ENCODE assay signal across 8 cellular contexts in the genomic region with DNA sequence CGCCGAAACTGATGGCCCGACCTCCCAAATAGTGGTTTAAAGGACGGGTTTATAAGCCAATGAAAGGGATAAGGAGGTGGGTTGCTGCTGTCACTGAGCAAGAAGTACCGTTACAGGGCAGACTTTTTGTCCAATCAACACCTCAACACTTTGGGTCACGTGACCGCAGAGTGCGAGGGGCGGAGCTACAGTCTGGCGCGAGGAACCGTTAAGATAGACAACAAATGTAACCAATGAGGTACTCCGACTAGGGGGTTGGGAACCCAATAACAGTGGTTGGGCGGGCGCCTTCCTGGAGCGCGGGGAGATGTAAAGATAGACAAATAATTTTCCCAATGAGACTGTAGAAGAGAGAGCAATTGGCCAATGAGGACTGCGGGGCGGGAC. TPM values are rescaled to one million over a fixed set of nuclear protein-coding genes. Genes with fewer than 3 reads are reported as not detected.
DNase-seq lines count a peak whose midpoint lies in the region; ATAC-seq and TF ChIP-seq lines count a peak whose summit lies in the region.

A gene with protein sequence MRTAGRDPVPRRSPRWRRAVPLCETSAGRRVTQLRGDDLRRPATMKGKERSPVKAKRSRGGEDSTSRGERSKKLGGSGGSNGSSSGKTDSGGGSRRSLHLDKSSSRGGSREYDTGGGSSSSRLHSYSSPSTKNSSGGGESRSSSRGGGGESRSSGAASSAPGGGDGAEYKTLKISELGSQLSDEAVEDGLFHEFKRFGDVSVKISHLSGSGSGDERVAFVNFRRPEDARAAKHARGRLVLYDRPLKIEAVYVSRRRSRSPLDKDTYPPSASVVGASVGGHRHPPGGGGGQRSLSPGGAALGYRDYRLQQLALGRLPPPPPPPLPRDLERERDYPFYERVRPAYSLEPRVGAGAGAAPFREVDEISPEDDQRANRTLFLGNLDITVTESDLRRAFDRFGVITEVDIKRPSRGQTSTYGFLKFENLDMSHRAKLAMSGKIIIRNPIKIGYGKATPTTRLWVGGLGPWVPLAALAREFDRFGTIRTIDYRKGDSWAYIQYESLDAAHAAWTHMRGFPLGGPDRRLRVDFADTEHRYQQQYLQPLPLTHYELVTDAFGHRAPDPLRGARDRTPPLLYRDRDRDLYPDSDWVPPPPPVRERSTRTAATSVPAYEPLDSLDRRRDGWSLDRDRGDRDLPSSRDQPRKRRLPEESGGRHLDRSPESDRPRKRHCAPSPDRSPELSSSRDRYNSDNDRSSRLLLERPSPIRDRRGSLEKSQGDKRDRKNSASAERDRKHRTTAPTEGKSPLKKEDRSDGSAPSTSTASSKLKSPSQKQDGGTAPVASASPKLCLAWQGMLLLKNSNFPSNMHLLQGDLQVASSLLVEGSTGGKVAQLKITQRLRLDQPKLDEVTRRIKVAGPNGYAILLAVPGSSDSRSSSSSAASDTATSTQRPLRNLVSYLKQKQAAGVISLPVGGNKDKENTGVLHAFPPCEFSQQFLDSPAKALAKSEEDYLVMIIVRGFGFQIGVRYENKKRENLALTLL (plus strand): TSS at position 338 of the 387 bp plus-strand sequence. CDS start 29 bp downstream, at position 367.

- ATAC-seq in HG02938 (IDR thresholded peaks at IDR 0.05; ENCODE audit: unreplicated experiment) (peak; percentile 70), T-helper 17 cell (peak; percentile 76), left ventricle myocardium superior (peak; percentile 85)

- no peak within 1 kb of the TSS for H3K27ac Mint-ChIP-seq in T-helper 17 cell

- H3K36me3 Mint-ChIP-seq in T-helper 17 cell (ENCODE audit: low read depth), result no peaks in the 10 kb centered on the region

- no peak for TF ChIP-seq CTCF in GM13976 (IDR thresholded peaks at IDR 0.05; ENCODE audit: borderline replicate concordance, control extremely low read depth, extremely low read depth, insufficient read depth, missing control alignments)
- no peak for TF ChIP-seq CTCF in prostate gland (IDR thresholded peaks at IDR 0.05)

- no peaks in the 10 kb centered on the region for H3K27me3 ChIP-seq in prostate gland (replicated peaks; ENCODE audit: insufficient read depth)

- no peak within 1 kb of the TSS for H3K4me3 Mint-ChIP-seq in T-helper 17 cell

- H3K4me1 Mint-ChIP-seq in T-helper 17 cell, result peaks cover 33% of the 10 kb centered on the region

- H3K27me3 Mint-ChIP-seq in T-helper 17 cell, result no peaks in the 10 kb centered on the region

- intact Hi-C loops in left ventricle myocardium superior (cut with micrococcal nuclease) (no loop called here), prostate gland (cut with DNase I) (loop anchor here (5.0 kb wide), 2 partner anchors 53 to 68 kb away; a partner anchor contains a TSS)

- H3K4me3 ChIP-seq in prostate gland (peak within 1 kb of the TSS; percentile 77 to 84), urinary bladder (ENCODE audit: low read depth, low read length) (peak within 1 kb of the TSS; percentile 53)

- under 1% methylated on average over 19 of the region's 19 CpGs for WGBS in prostate gland
- under 1% methylated on average over 19 of the region's 19 CpGs for WGBS in urinary bladder

- in situ Hi-C loops in GM13976 (cut with MboI; ENCODE audit: low sequenced_read_pairs, unreplicated experiment), result no loop called here

- DNase-seq in GM13976 (ENCODE audit: low spot score) (peak; percentile 94), NCI-H1694 (lab: John Stamatoyannopoulos, UW) (peak; percentile 100), T-helper 17 cell (peak; percentile 87 to 96 (median 89)), amygdala (lab: John Stamatoyannopoulos, UW) (peak; percentile 62 to 100 (median 99)), left ventricle myocardium superior (peak; percentile 97), prostate gland (ENCODE audit: low spot score) (peak; percentile 99)

- peaks cover 14% of the 10 kb centered on the region for H3K4me1 ChIP-seq in prostate gland (replicated peaks)
- peaks cover 2% of the 10 kb centered on the region for H3K4me1 ChIP-seq in urinary bladder (ENCODE audit: insufficient read depth)

- TF ChIP-seq POLR2A in prostate gland (IDR thresholded peaks at IDR 0.05), result no peak

- H3K36me3 ChIP-seq in prostate gland (no peaks in the 10 kb centered on the region), urinary bladder (ENCODE audit: insufficient read depth) (no peaks in the 10 kb centered on the region)

- H3K27ac ChIP-seq in prostate gland, result peak within 1 kb of the TSS; percentile 97
- H3K27ac ChIP-seq in urinary bladder (ENCODE audit: low read depth), result peak within 1 kb of the TSS; percentile 98

- H3K9me3 ChIP-seq in T-helper 17 cell (ENCODE audit: control insufficient read depth, low read length, poor library complexity, severe bottlenecking) (no peaks in the 10 kb centered on the region), prostate gland (no peaks in the 10 kb centered on the region)

RNA-seq across cellular contexts. Expression of the gene that starts here (rescaled TPM):
- total RNA-seq in T-helper 17 cell, result 10 to 100 TPM; 40.5 to 45.2 TPM
- 14.1 TPM for total RNA-seq in left ventricle myocardium superior
- total RNA-seq in prostate gland, result 10 to 100 TPM; 18.7 to 42.6 TPM
- 42.7 TPM for total RNA-seq in urinary bladder
- polyA plus RNA-seq in urinary bladder, result 4.1 TPM

Comparison
In these comparisons a context has a peak if more than half of its experiments do, and no peak if none do; other contexts are left out.
1. Peak in every context shown above with its lines: DNase-seq, ATAC-seq, H3K4me3 ChIP-seq and H3K27ac ChIP-seq.